In genomic region chr13:111181977-111182376, GRCh38 we compare ENCODE assay signal across 18 cellular contexts.
DNase-seq lines count a peak whose midpoint lies in the region; ATAC-seq, FAIRE-seq and TF ChIP-seq lines count a peak whose summit lies in the region.
"Had no signal": no experiment of that assay in that cellular context is flagged by ENCODE, and none has a peak within 500 bp of the region (broad histone marks: within the 10 kb centered on the region; RNA-seq: fewer than 3 reads in every experiment).

No MANE protein-coding gene starts in this region.

- peak overlapping the region in 1 of 11 experiments; percentile 6; a peak in 1 of 22 replicates for H3K9ac ChIP-seq in BLaER1 treated with 17β-estradiol and CSF1 and Interleukin-3, amounts not matched to agents 10 nM and 100 nM
- no peak overlapping the region for H3K9ac ChIP-seq in trophoblast cell (ENCODE audit: low read length)
- H3K9ac ChIP-seq in MM.1S (ENCODE audit: low read length): no peak overlapping the region
- H3K9ac ChIP-seq: GM23248 had no signal

- no peak overlapping the region for H2BK5ac ChIP-seq in trophoblast cell (ENCODE audit: low read depth, low read length, poor library complexity)

- no peak for ATAC-seq in activated T-helper 17 cell treated with anti-CD3 and anti-CD28 coated beads, Interleukin-2, amount 50 U/mL, for 72 hours (replicated peaks)
- no peak for ATAC-seq in pancreas
- no peak for ATAC-seq in HG02759 (IDR thresholded peaks at IDR 0.05; ENCODE audit: unreplicated experiment)

- H3K27me3 Mint-ChIP-seq in activated T-helper 17 cell treated with anti-CD3 and anti-CD28 coated beads, Interleukin-2, amount 50 U/mL, for 72 hours: no peaks in the 10 kb centered on the region
- H3K27me3 Mint-ChIP-seq: CD8-positive, alpha-beta memory T cell; IgD-negative memory B cell had no signal

- no peak overlapping the region for H3K14ac ChIP-seq in trophoblast cell (ENCODE audit: low read length)

- peak overlapping the region; percentile 78 for H3K4ac ChIP-seq in trophoblast cell (ENCODE audit: low read depth, low read length)

- no peak overlapping the region for H3K4me3 Mint-ChIP-seq in activated T-helper 17 cell treated with anti-CD3 and anti-CD28 coated beads, Interleukin-2, amount 50 U/mL, for 72 hours
- H3K4me3 Mint-ChIP-seq: CD8-positive, alpha-beta memory T cell had no signal

- no peak overlapping the region for H4K91ac ChIP-seq in trophoblast cell (ENCODE audit: low read depth, low read length)

- DNase-seq in trophoblast cell: no peak
- no peak for DNase-seq in pancreas
- no peak for DNase-seq in MM.1S
- DNase-seq: CD8-positive, alpha-beta memory T cell; GDM1; GM23248; HCEC 1CT; MV-4-11; NCI-H1436; NCI-H2029 treated with DMSO at 0.1 percent for 48 hours; NCI-H446 treated with DMSO at 0.1 percent for 48 hours had no signal

- H2BK120ac ChIP-seq in trophoblast cell (ENCODE audit: insufficient read depth, low read length, poor library complexity): no peak overlapping the region

- peaks cover 7% of the 10 kb centered on the region for H3K9me3 Mint-ChIP-seq in activated T-helper 17 cell treated with anti-CD3 and anti-CD28 coated beads, Interleukin-2, amount 50 U/mL, for 72 hours
- H3K9me3 Mint-ChIP-seq: CD8-positive, alpha-beta memory T cell; IgD-negative memory B cell had no signal

- H3K4me1 Mint-ChIP-seq in activated T-helper 17 cell treated with anti-CD3 and anti-CD28 coated beads, Interleukin-2, amount 50 U/mL, for 72 hours: peaks cover 76% of the 10 kb centered on the region

- peak overlapping the region in 2 of 11 experiments; percentile 84 to 88; a peak in 5 of 22 replicates for H3K27ac ChIP-seq in BLaER1 treated with 17β-estradiol and CSF1 and Interleukin-3, amounts not matched to agents 10 nM and 100 nM
- peak overlapping the region; percentile 99 for H3K27ac ChIP-seq in DOHH2 (ENCODE audit: low read depth, low read length)
- no peak overlapping the region for H3K27ac ChIP-seq in trophoblast cell (ENCODE audit: low read depth, low read length)
- no peak overlapping the region for H3K27ac ChIP-seq in pancreas
- no peak overlapping the region for H3K27ac ChIP-seq in MM.1S (ENCODE audit: low read length)
- H3K27ac ChIP-seq: GM23248, PC-9 had no signal

- peaks cover 83 to 100% (median 100%) of the 10 kb centered on the region in 10 experiments for H3K4me1 ChIP-seq in BLaER1 treated with 17β-estradiol and CSF1 and Interleukin-3, amounts not matched to agents 10 nM and 100 nM
- H3K4me1 ChIP-seq in DOHH2 (ENCODE audit: control insufficient read depth, low read length) (peaks cover 92% of the 10 kb centered on the region), trophoblast cell (ENCODE audit: control insufficient read depth in 1 of 2, insufficient read depth in 2 of 2, low read length in 2 of 2) (peaks cover 10 to 11% of the 10 kb centered on the region in 2 experiments), pancreas (peaks cover 0 to 11% (median 9%) of the 10 kb centered on the region in 3 donors), MM.1S (ENCODE audit: low read length) (peaks cover 22% of the 10 kb centered on the region)

- no peak overlapping the region for H3K4me3 ChIP-seq in BLaER1 treated with 17β-estradiol and CSF1 and Interleukin-3, amounts not matched to agents 10 nM and 100 nM
- H3K4me3 ChIP-seq in DOHH2 (ENCODE audit: low read length) (no peak overlapping the region), trophoblast cell (ENCODE audit: low read depth, low read length) (no peak overlapping the region), pancreas (no peak overlapping the region), MM.1S (ENCODE audit: low read length) (no peak overlapping the region)
- H3K4me3 ChIP-seq: GM23248, PC-9 had no signal

- TF ChIP-seq CTCF in DOHH2 (IDR thresholded peaks at IDR 0.05; ENCODE audit: low read depth, low read length, poor library complexity, severe bottlenecking): no peak
- TF ChIP-seq CTCF in pancreas (IDR thresholded peaks at IDR 0.05): no peak
- TF ChIP-seq CTCF in MM.1S (IDR thresholded peaks at IDR 0.05; ENCODE audit: low read length): no peak

- H3F3A ChIP-seq in DOHH2 (ENCODE audit: control insufficient read depth, insufficient read depth): peaks cover 35% of the 10 kb centered on the region
- H3F3A ChIP-seq in MM.1S (ENCODE audit: insufficient read depth, low read length): peaks cover 16% of the 10 kb centered on the region

- peak overlapping the region in 9 of 11 experiments; percentile 53 to 99 (median 92); a peak in 16 of 22 replicates for H3K4me2 ChIP-seq in BLaER1 treated with 17β-estradiol and CSF1 and Interleukin-3, amounts not matched to agents 10 nM and 100 nM
- no peak overlapping the region; the same call in 1 of the 2 replicates for H3K4me2 ChIP-seq in DOHH2 (ENCODE audit: low read length)
- no peak overlapping the region for H3K4me2 ChIP-seq in trophoblast cell (ENCODE audit: low read length)
- H3K4me2 ChIP-seq in MM.1S (ENCODE audit: low read depth, low read length): no peak overlapping the region
- H3K4me2 ChIP-seq: PC-9 had no signal

- H3K27me3 ChIP-seq in BLaER1 treated with 17β-estradiol and CSF1 and Interleukin-3, amounts not matched to agents 10 nM and 100 nM: no peaks in the 10 kb centered on the region; a peak in 1 of 22 replicates
- H3K27me3 ChIP-seq in DOHH2 (ENCODE audit: control insufficient read depth, low read length): no peaks in the 10 kb centered on the region
- no peaks in the 10 kb centered on the region for H3K27me3 ChIP-seq in trophoblast cell (ENCODE audit: insufficient read depth, low read length)
- H3K27me3 ChIP-seq in pancreas: no peaks in the 10 kb centered on the region
- no peaks in the 10 kb centered on the region for H3K27me3 ChIP-seq in MM.1S (replicated peaks; ENCODE audit: insufficient read depth, low read length)

- H3K79me2 ChIP-seq in DOHH2 (ENCODE audit: control insufficient read depth, low read length) (peaks cover 95% of the 10 kb centered on the region), trophoblast cell (ENCODE audit: control insufficient read depth, insufficient read depth, low read length, poor library complexity) (peaks cover 2% of the 10 kb centered on the region), MM.1S (ENCODE audit: low read length) (peaks cover 98% of the 10 kb centered on the region)

- peaks cover 0 to 7% (median 0%) of the 10 kb centered on the region in 11 experiments; a peak in 3 of 22 replicates for H3K9me3 ChIP-seq in BLaER1 treated with 17β-estradiol and CSF1 and Interleukin-3, amounts not matched to agents 10 nM and 100 nM (replicated peaks in 1 of 11)
- H3K9me3 ChIP-seq in DOHH2 (ENCODE audit: control insufficient read depth, insufficient read depth, low read length) (no peaks in the 10 kb centered on the region), trophoblast cell (ENCODE audit: insufficient read depth, low read depth, low read length) (no peaks in the 10 kb centered on the region), pancreas (no peaks in the 10 kb centered on the region), MM.1S (replicated peaks; ENCODE audit: insufficient read depth, low read length) (no peaks in the 10 kb centered on the region)

- no peak overlapping the region for H2AFZ ChIP-seq in trophoblast cell (ENCODE audit: insufficient read depth, low read length, poor library complexity)
- no peak overlapping the region for H2AFZ ChIP-seq in MM.1S (ENCODE audit: low read length)
- H2AFZ ChIP-seq: GM23248, PC-9 had no signal

- H3K36me3 Mint-ChIP-seq in activated T-helper 17 cell treated with anti-CD3 and anti-CD28 coated beads, Interleukin-2, amount 50 U/mL, for 72 hours (ENCODE audit: low read depth): peaks cover 54% of the 10 kb centered on the region

- peaks cover 18 to 100% (median 77%) of the 10 kb centered on the region in 11 experiments for H4K20me1 ChIP-seq in BLaER1 treated with 17β-estradiol and CSF1 and Interleukin-3, amounts not matched to agents 10 nM and 100 nM
- H4K20me1 ChIP-seq in DOHH2 (ENCODE audit: control insufficient read depth, insufficient read depth, low read depth, low read length) (peaks cover 2% of the 10 kb centered on the region; the same call in 1 of the 2 replicates), MM.1S (ENCODE audit: insufficient read depth, low read length) (0 out of 2 replicates have a peak, but pooled peaks cover 4% of the 10 kb centered on the region)

- H3K9me2 ChIP-seq in DOHH2 (replicated peaks; ENCODE audit: control insufficient read depth, low read length): no peaks in the 10 kb centered on the region
- no peaks in the 10 kb centered on the region for H3K9me2 ChIP-seq in MM.1S (replicated peaks; ENCODE audit: insufficient read depth, low read length)

- no peak overlapping the region for H2AK5ac ChIP-seq in trophoblast cell (ENCODE audit: low read length)

- no CpG with 5 or more reads among the region's 14 CpGs for WGBS in trophoblast cell (ENCODE audit: extremely low coverage, insufficient coverage, insufficient read length)
- 95 to 97% methylated on average over 14 of the region's 14 CpGs for WGBS in pancreas, 2 donors

- peak overlapping the region; percentile 33 for H3K27ac Mint-ChIP-seq in activated T-helper 17 cell treated with anti-CD3 and anti-CD28 coated beads, Interleukin-2, amount 50 U/mL, for 72 hours

- H3K18ac ChIP-seq in trophoblast cell (ENCODE audit: low read length): no peak overlapping the region

- H4K8ac ChIP-seq in trophoblast cell (ENCODE audit: low read depth, low read length): no peak overlapping the region

- no peak for FAIRE-seq in pancreas (lab: Jason Lieb, UNC)
- FAIRE-seq: GM12891 had no signal

- peaks cover 0 to 15% (median 9%) of the 10 kb centered on the region in 11 experiments; a peak in 13 of 22 replicates for H3K36me3 ChIP-seq in BLaER1 treated with 17β-estradiol and CSF1 and Interleukin-3, amounts not matched to agents 10 nM and 100 nM
- H3K36me3 ChIP-seq in DOHH2 (ENCODE audit: control insufficient read depth, low read length) (peaks cover 71% of the 10 kb centered on the region), trophoblast cell (ENCODE audit: control insufficient read depth in 1 of 2, insufficient read depth in 2 of 2, low read length in 2 of 2) (peaks cover 5 to 7% of the 10 kb centered on the region in 2 experiments), pancreas (no peaks in the 10 kb centered on the region), MM.1S (replicated peaks; ENCODE audit: insufficient read depth, low read length) (no peaks in the 10 kb centered on the region)

- H4K12ac ChIP-seq in trophoblast cell (ENCODE audit: low read depth, low read length): no peak overlapping the region

- H2BK12ac ChIP-seq in trophoblast cell (ENCODE audit: low read length): no peak overlapping the region

- intact Hi-C loops in pancreas (cut with DNase I): no loop called here

- no peaks in the 10 kb centered on the region for H3K79me1 ChIP-seq in trophoblast cell (ENCODE audit: low read length)

- H3K23ac ChIP-seq in trophoblast cell (ENCODE audit: low read length): no peak overlapping the region

Comparison
In these comparisons a context has a peak if more than half of its experiments do, and no peak if none do; other contexts are left out.
1. H3K4me2 ChIP-seq: peak in BLaER1 treated with 17β-estradiol and CSF1 and Interleukin-3, amounts not matched to agents 10 nM and 100 nM (9 of 11); none in DOHH2 (single experiment), trophoblast cell (single experiment) and MM.1S (single experiment).